ENCODE assay signal across 9 cellular contexts in the genomic region with DNA sequence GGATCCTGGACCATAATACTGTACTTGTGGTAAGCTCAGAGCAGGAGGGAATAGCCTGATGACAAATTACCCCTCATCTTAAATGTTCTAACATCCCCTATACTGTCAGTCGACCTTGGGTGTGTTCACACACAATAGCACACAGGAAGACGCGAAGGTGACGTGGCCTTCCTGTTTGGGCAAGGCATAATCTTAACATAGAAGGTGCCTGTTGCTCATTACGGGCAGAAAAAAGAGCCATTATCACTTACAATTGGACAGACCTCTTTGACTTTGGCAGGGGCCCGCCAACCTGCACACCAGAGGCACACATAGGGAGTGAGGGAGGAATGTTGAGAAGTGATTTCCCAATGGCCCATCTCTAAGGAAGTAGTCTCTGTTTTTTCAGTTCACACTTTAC.
DNase-seq lines count a peak whose midpoint lies in the region; TF ChIP-seq lines count a peak whose summit lies in the region.
"Had no signal": no experiment of that assay in that cellular context is flagged by ENCODE, and none has a peak within 500 bp of the region (broad histone marks: within the 10 kb centered on the region; RNA-seq: fewer than 3 reads in every experiment).

No MANE protein-coding gene starts in this region.

- TF ChIP-seq POLR2A in esophagus muscularis mucosa (IDR thresholded peaks at IDR 0.05; ENCODE audit: low read depth): no peak

- H3K36me3 Mint-ChIP-seq in IgD-negative memory B cell: peaks cover 5% of the 10 kb centered on the region

- H3K9me3 Mint-ChIP-seq in IgD-negative memory B cell: no peaks in the 10 kb centered on the region

- no peaks in the 10 kb centered on the region for H3K27me3 ChIP-seq in esophagus muscularis mucosa
- H3K27me3 ChIP-seq in dorsolateral prefrontal cortex: no peaks in the 10 kb centered on the region

- H3K4me3 Mint-ChIP-seq in IgD-negative memory B cell: no peak overlapping the region

- DNase-seq in activated T-cell treated with anti-CD3 and anti-CD28 coated beads for 24 hours (ENCODE audit: low read depth) (peak; percentile 41), esophagus muscularis mucosa (ENCODE audit: extremely low spot score) (no peak), NCI-H2196 treated with DMSO at 0.1 percent for 48 hours (lab: John Stamatoyannopoulos, UW; ENCODE audit: unreplicated experiment) (no peak), HuH-7 (ENCODE audit: low spot score) (no peak), A172 (ENCODE audit: low spot score) (no peak), dorsolateral prefrontal cortex (no peak)
- peak; percentile 46 to 53 for DNase-seq in stimulated activated CD4-positive, alpha-beta T cell treated with anti-CD3 and anti-CD28 coated beads, Interleukin-2, amount 100 ng/mL, for 24 hours
- DNase-seq: AML-193 had no signal

- TF ChIP-seq EP300 in esophagus muscularis mucosa (IDR thresholded peaks at IDR 0.05): no peak

- H3K27ac ChIP-seq in esophagus muscularis mucosa (replicated peaks in 1 of 4) (peak overlapping the region in 3 of 4 donors; percentile 29 to 47 (median 39)), dorsolateral prefrontal cortex (no peak overlapping the region)

- peaks cover 0 to 34% (median 26%) of the 10 kb centered on the region in 4 donors for H3K4me1 ChIP-seq in esophagus muscularis mucosa

- no peaks in the 10 kb centered on the region for H3K36me3 ChIP-seq in esophagus muscularis mucosa

- peak overlapping the region in 2 of 3 donors; percentile 39 to 76 for H3K27ac Mint-ChIP-seq in IgD-negative memory B cell

- intact Hi-C loops in esophagus muscularis mucosa (cut with DNase I): no loop called here
- intact Hi-C loops in dorsolateral prefrontal cortex (cut with DNase I): no loop called here

- no peaks in the 10 kb centered on the region for H3K4me1 Mint-ChIP-seq in IgD-negative memory B cell

- 81% methylated on average over 6 of the region's 6 CpGs for WGBS in esophagus muscularis mucosa

- no peaks in the 10 kb centered on the region for H3K27me3 Mint-ChIP-seq in IgD-negative memory B cell

- no peak for TF ChIP-seq CTCF in esophagus muscularis mucosa (IDR thresholded peaks at IDR 0.05)
- no peak for TF ChIP-seq CTCF in dorsolateral prefrontal cortex (IDR thresholded peaks at IDR 0.05 in 54 of 56, conservative IDR thresholded peaks at IDR 0.05 in 2 of 56; ENCODE audit: low read depth in 1 of 56, partially characterized antibody in 56 of 56)

- H3K4me3 ChIP-seq in esophagus muscularis mucosa (no peak overlapping the region), dorsolateral prefrontal cortex (no peak overlapping the region)

- H3K9me3 ChIP-seq in esophagus muscularis mucosa: no peaks in the 10 kb centered on the region

Comparison
In these comparisons a context has a peak if more than half of its experiments do, and no peak if none do; other contexts are left out.
1. DNase-seq: peak in activated T-cell treated with anti-CD3 and anti-CD28 coated beads for 24 hours (single experiment) and stimulated activated CD4-positive, alpha-beta T cell treated with anti-CD3 and anti-CD28 coated beads, Interleukin-2, amount 100 ng/mL, for 24 hours (2 of 2); none in esophagus muscularis mucosa (single experiment), NCI-H2196 treated with DMSO at 0.1 percent for 48 hours (single experiment), HuH-7 (single experiment), A172 (single experiment) and dorsolateral prefrontal cortex (0 of 10).
2. H3K27ac ChIP-seq: peak in esophagus muscularis mucosa (3 of 4); none in dorsolateral prefrontal cortex (0 of 59).